In the genomic region with DNA sequence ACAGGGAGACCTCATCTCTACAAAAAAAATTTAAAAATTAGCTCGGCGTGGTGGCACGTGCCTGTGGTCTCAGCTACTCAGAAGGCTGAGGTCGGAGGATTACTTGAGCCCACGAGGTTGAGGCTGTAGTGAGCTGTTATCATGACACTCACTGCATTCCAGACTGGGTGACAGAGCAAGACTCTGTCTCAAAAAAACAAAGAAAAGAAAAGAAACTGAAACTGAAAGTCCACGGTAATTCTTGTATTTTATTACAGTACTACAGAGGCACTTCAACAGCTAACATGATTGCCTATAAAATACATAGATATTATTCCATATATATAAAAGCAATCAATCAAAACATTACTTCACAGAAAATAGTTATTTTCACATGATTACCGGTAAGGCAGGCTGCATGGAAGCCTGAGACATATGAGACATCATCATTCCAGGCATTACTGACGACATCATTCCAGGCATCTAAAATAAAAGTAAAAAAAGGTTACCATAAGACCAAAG, we compare ENCODE assay signal across 8 cellular contexts. TPM values are rescaled to one million over a fixed set of nuclear protein-coding genes. Genes with fewer than 3 reads are reported as not detected.
A peak's percentile ranks its signal among the peaks of the same experiment; 100 is the strongest.
DNase-seq lines count a peak whose midpoint lies in the region.

No MANE protein-coding gene starts in this region.

- H3K27ac Mint-ChIP-seq in activated T-helper 2 cell treated with anti-CD3 and anti-CD28 coated beads, Interferon-gamma antibody, Interleukin-2, Interleukin-4, amounts not matched to agents 10 μg/mL and 5 μg/mL and 100 μg/mL, durations not matched to agents 14 hours and 24 hours and 36 hours, result peak overlapping the region; percentile 90

- H3K9me3 Mint-ChIP-seq in activated T-helper 2 cell treated with anti-CD3 and anti-CD28 coated beads, Interferon-gamma antibody, Interleukin-2, Interleukin-4, amounts not matched to agents 10 μg/mL and 5 μg/mL and 100 μg/mL, durations not matched to agents 14 hours and 24 hours and 36 hours, result no peaks in the 10 kb centered on the region

- no peaks in the 10 kb centered on the region for H3K27me3 Mint-ChIP-seq in activated T-helper 2 cell treated with anti-CD3 and anti-CD28 coated beads, Interferon-gamma antibody, Interleukin-2, Interleukin-4, amounts not matched to agents 10 μg/mL and 5 μg/mL and 100 μg/mL, durations not matched to agents 14 hours and 24 hours and 36 hours (ENCODE audit: low read depth)

- H3K36me3 Mint-ChIP-seq in activated T-helper 2 cell treated with anti-CD3 and anti-CD28 coated beads, Interferon-gamma antibody, Interleukin-2, Interleukin-4, amounts not matched to agents 10 μg/mL and 5 μg/mL and 100 μg/mL, durations not matched to agents 14 hours and 24 hours and 36 hours (ENCODE audit: low read depth), result peaks cover 32% of the 10 kb centered on the region

- peak in 2 of 3 donors; percentile 11 to 16 for DNase-seq in stimulated activated CD4-positive, alpha-beta T cell treated with anti-CD3 and anti-CD28 coated beads, Interleukin-12 subunit alpha, Interleukin-12 subunit beta, amount 100 ng/mL, for 48 hours (ENCODE audit: low read depth in 2 of 3, low spot score in 1 of 3)
- DNase-seq in stimulated activated CD4-positive, alpha-beta T cell treated with anti-CD3 and anti-CD28 coated beads, Interleukin-12 subunit alpha, Interleukin-12 subunit beta, amount 100 ng/mL, for 4 hours, result no peak
- DNase-seq in HT1080 (ENCODE audit: low read depth), result peak; percentile 84
- DNase-seq in activated T-helper 2 cell treated with anti-CD3 and anti-CD28 coated beads, Interferon-gamma antibody, Interleukin-2, Interleukin-4, amounts not matched to agents 10 μg/mL and 5 μg/mL and 100 μg/mL, durations not matched to agents 14 hours and 24 hours and 36 hours (ENCODE audit: low spot score), result peak; percentile 34
- peak; percentile 64 for DNase-seq in kidney glomerular epithelial cell (lab: John Stamatoyannopoulos, UW)
- peak; percentile 62 for DNase-seq in stromal cell of bone marrow (ENCODE audit: low read depth)
- no peak for DNase-seq in COLO668 (lab: John Stamatoyannopoulos, UW; ENCODE audit: unreplicated experiment)
- DNase-seq in NK-92 (lab: John Stamatoyannopoulos, UW; ENCODE audit: unreplicated experiment), result no peak

- peaks cover 29% of the 10 kb centered on the region for H3K4me1 Mint-ChIP-seq in activated T-helper 2 cell treated with anti-CD3 and anti-CD28 coated beads, Interferon-gamma antibody, Interleukin-2, Interleukin-4, amounts not matched to agents 10 μg/mL and 5 μg/mL and 100 μg/mL, durations not matched to agents 14 hours and 24 hours and 36 hours (ENCODE audit: low read depth)

- peak overlapping the region; percentile 77 for H3K4me3 Mint-ChIP-seq in activated T-helper 2 cell treated with anti-CD3 and anti-CD28 coated beads, Interferon-gamma antibody, Interleukin-2, Interleukin-4, amounts not matched to agents 10 μg/mL and 5 μg/mL and 100 μg/mL, durations not matched to agents 14 hours and 24 hours and 36 hours (ENCODE audit: low read depth)

- intact Hi-C loops in activated T-helper 2 cell treated with anti-CD3 and anti-CD28 coated beads, Interferon-gamma antibody, Interleukin-2, Interleukin-4, amounts not matched to agents 10 μg/mL and 5 μg/mL and 100 μg/mL, durations not matched to agents 14 hours and 24 hours and 36 hours (cut with micrococcal nuclease), result loop anchor here (1.0 kb wide), 1 partner anchor 23 kb away; the partner anchor contains the start of gene PRPF40A

RNA-seq across cellular contexts. Expression of gene PRPF40A, which starts 23.1 kb away (rescaled TPM):
- total RNA-seq in HT1080 (2014; rRNA removed; shearing (Covaris generic)), result 101 and 127 TPM in 2 replicates
- 54.4 and 71.6 TPM in 2 replicates for polyA plus RNA-seq in HT1080 (2015; cell fraction: cytosol; rRNA removed)
- 154 and 159 TPM in 2 replicates for polyA plus RNA-seq in HT1080 (2015; cell fraction: nucleus; rRNA removed)
- total RNA-seq in activated T-helper 2 cell treated with anti-CD3 and anti-CD28 coated beads, Interferon-gamma antibody, Interleukin-2, Interleukin-4, amounts not matched to agents 10 μg/mL and 5 μg/mL and 100 μg/mL, durations not matched to agents 14 hours and 24 hours and 36 hours, result 144 and 170 TPM in 2 replicates

RNA-seq across cellular contexts. Expression of gene ARL6IP6, which starts 24.2 kb away (rescaled TPM):
- 21.7 and 24.4 TPM in 2 replicates for total RNA-seq in HT1080 (2014; rRNA removed; shearing (Covaris generic))
- 44.5 and 47.4 TPM in 2 replicates for polyA plus RNA-seq in HT1080 (2015; cell fraction: cytosol; rRNA removed)
- polyA plus RNA-seq in HT1080 (2015; cell fraction: nucleus; rRNA removed), result 38.8 and 39.7 TPM in 2 replicates
- total RNA-seq in activated T-helper 2 cell treated with anti-CD3 and anti-CD28 coated beads, Interferon-gamma antibody, Interleukin-2, Interleukin-4, amounts not matched to agents 10 μg/mL and 5 μg/mL and 100 μg/mL, durations not matched to agents 14 hours and 24 hours and 36 hours, result 33.1 and 33.6 TPM in 2 replicates

Comparison
In these comparisons a context has a peak if more than half of its experiments do, and no peak if none do; other contexts are left out.
1. DNase-seq: peak in stimulated activated CD4-positive, alpha-beta T cell treated with anti-CD3 and anti-CD28 coated beads, Interleukin-12 subunit alpha, Interleukin-12 subunit beta, amount 100 ng/mL, for 48 hours (2 of 3), HT1080 (single experiment), activated T-helper 2 cell treated with anti-CD3 and anti-CD28 coated beads, Interferon-gamma antibody, Interleukin-2, Interleukin-4, amounts not matched to agents 10 μg/mL and 5 μg/mL and 100 μg/mL, durations not matched to agents 14 hours and 24 hours and 36 hours (single experiment), kidney glomerular epithelial cell (single experiment) and stromal cell of bone marrow (single experiment); none in stimulated activated CD4-positive, alpha-beta T cell treated with anti-CD3 and anti-CD28 coated beads, Interleukin-12 subunit alpha, Interleukin-12 subunit beta, amount 100 ng/mL, for 4 hours (single experiment), COLO668 (single experiment) and NK-92 (single experiment).